In the genomic region with DNA sequence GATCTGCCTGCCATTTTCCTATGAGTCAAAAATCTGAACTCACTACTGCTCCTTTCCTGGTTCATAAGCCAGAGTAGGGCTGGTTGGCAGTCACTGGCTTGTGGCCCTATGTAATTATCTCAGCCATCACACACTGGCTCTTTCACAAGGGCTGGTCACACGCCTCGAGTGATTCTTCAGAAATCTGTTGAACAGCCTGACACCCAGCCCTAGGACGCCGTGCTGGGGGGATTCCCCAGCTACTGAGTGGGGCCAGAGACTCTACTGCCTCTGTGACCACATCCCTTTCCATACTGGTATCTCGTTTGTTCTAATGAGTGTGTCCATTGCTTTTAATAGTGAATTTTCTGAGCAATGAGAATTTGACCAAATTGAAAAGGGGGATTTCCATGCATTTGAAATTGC, we compare ENCODE assay signal across 9 cellular contexts. TPM values are rescaled to one million over a fixed set of nuclear protein-coding genes. Genes with fewer than 3 reads are reported as not detected.
DNase-seq lines count a peak whose midpoint lies in the region; ATAC-seq and TF ChIP-seq lines count a peak whose summit lies in the region.
"Had no signal": no experiment of that assay in that cellular context is flagged by ENCODE, and none has a peak within 500 bp of the region (broad histone marks: within the 10 kb centered on the region; RNA-seq: fewer than 3 reads in every experiment).

No MANE protein-coding gene starts in this region.

- H3K4me1 Mint-ChIP-seq in CD14-positive monocyte = no peaks in the 10 kb centered on the region

- ATAC-seq in GM19023 (IDR thresholded peaks at IDR 0.05; ENCODE audit: unreplicated experiment) = peak; percentile 99
- ATAC-seq in HG02970 (IDR thresholded peaks at IDR 0.05; ENCODE audit: low FRiP score, unreplicated experiment) = peak; percentile 82

- H3K36me3 Mint-ChIP-seq in CD14-positive monocyte = peaks cover 88 to 100% of the 10 kb centered on the region in 2 donors

- peak overlapping the region in 5 of 7 donors; percentile 2 to 81 (median 70) for H3K27ac Mint-ChIP-seq in CD14-positive monocyte

- DNase-seq in CD14-positive monocyte (ENCODE audit: low spot score) (no peak), germinal center (ENCODE audit: low spot score) (no peak), HuH-7 (ENCODE audit: low spot score) (no peak), NCI-H1417 (lab: John Stamatoyannopoulos, UW) (no peak)
- peak; percentile 53 to 67 for DNase-seq in activated T-cell treated with anti-CD3 and anti-CD28 coated beads, Interleukin-2, amount 50 U/mL, for 48 hours
- DNase-seq in effector CD4-positive, alpha-beta T cell = no peak
- DNase-seq: DND-41 had no signal

- peaks cover 0 to 3% (median 0%) of the 10 kb centered on the region in 3 donors for H3K27me3 Mint-ChIP-seq in CD14-positive monocyte (ENCODE audit: low read depth in 3 of 3)

- peaks cover 0 to 3% (median 0%) of the 10 kb centered on the region in 7 donors for H3K9me3 Mint-ChIP-seq in CD14-positive monocyte

- no peak overlapping the region for H3K4me3 Mint-ChIP-seq in CD14-positive monocyte

- intact Hi-C loops in CD14-positive monocyte (cut with micrococcal nuclease) = no loop called here

- no peak for TF ChIP-seq CTCF in CD14-positive monocyte (IDR thresholded peaks at IDR 0.05)

RNA-seq across cellular contexts. Expression of a gene that starts 45.8 kb away (rescaled TPM):
- polyA plus RNA-seq in CD14-positive monocyte = under 1 TPM in 1 of 2 donors, not detected in 1; 0.07 TPM

Comparison
In these comparisons a context has a peak if more than half of its experiments do, and no peak if none do; other contexts are left out.
1. DNase-seq: peak in activated T-cell treated with anti-CD3 and anti-CD28 coated beads, Interleukin-2, amount 50 U/mL, for 48 hours (2 of 2); none in CD14-positive monocyte (single experiment), germinal center (single experiment), effector CD4-positive, alpha-beta T cell (single experiment), HuH-7 (single experiment) and NCI-H1417 (0 of 3).